13 cellular contexts compared by ENCODE assay signal in genomic region chr3:138220788-138221187, GRCh38.
"Had no signal": no experiment of that assay in that cellular context is flagged by ENCODE, and none has a peak within 500 bp of the region (broad histone marks: within the 10 kb centered on the region; RNA-seq: fewer than 3 reads in every experiment).

No MANE protein-coding gene starts in this region.

- H3K27me3 ChIP-seq: breast epithelium, gastrocnemius medialis, tibial artery, vagina had no signal

- H3K27ac ChIP-seq: breast epithelium, gastrocnemius medialis, tibial artery, vagina, VCaP had no signal

- H3K4me1 ChIP-seq: breast epithelium, vagina had no signal

- DNase-seq: activated CD4-positive, alpha-beta memory T cell treated with anti-CD3 and anti-CD28 coated beads for 36 hours; activated gamma-delta T cell treated with Interleukin-2 at 50 U/mL for 16 hours; activated naive CD8-positive, alpha-beta T cell treated with anti-CD3 and anti-CD28 coated beads for 36 hours; activated T-cell treated with anti-CD3 and anti-CD28 coated beads, Interleukin-2, amount 50 U/mL, for 72 hours; anterior cingulate cortex; gastrocnemius medialis; posterior cingulate gyrus; small intestine; T-helper 9 cell; tibial artery had no signal

- ATAC-seq: activated T-cell treated with anti-CD3 and anti-CD28 coated beads, Interleukin-2, amount 50 U/mL, for 72 hours; gastrocnemius medialis had no signal

- H3K9me3 ChIP-seq: breast epithelium, gastrocnemius medialis, tibial artery, vagina had no signal

- H3K4me3 ChIP-seq: breast epithelium, gastrocnemius medialis, tibial artery, vagina had no signal

- H3K36me3 ChIP-seq: breast epithelium had no signal
